In genomic region chr6:41636803-41637178, GRCh38 we compare ENCODE assay signal across 11 cellular contexts. TPM values are rescaled to one million over a fixed set of nuclear protein-coding genes. Genes with fewer than 3 reads are reported as not detected.
DNase-seq lines count a peak whose midpoint lies in the region; ATAC-seq and TF ChIP-seq lines count a peak whose summit lies in the region.
"Had no signal": no experiment of that assay in that cellular context is flagged by ENCODE, and none has a peak within 500 bp of the region (broad histone marks: within the 10 kb centered on the region; RNA-seq: fewer than 3 reads in every experiment).

No MANE protein-coding gene starts in this region.

- H3K27ac ChIP-seq in iPS-18a (ENCODE audit: low read length): no peak overlapping the region
- H3K27ac ChIP-seq: KMS-11 had no signal

- no peaks in the 10 kb centered on the region for H3K9me3 ChIP-seq in iPS-18a (ENCODE audit: control insufficient read depth, low read depth, low read length)

- H3K9ac ChIP-seq in iPS-18a (ENCODE audit: low read length): no peak overlapping the region
- H3K9ac ChIP-seq: KMS-11 had no signal

- no peaks in the 10 kb centered on the region for H3K36me3 ChIP-seq in iPS-18a (ENCODE audit: control insufficient read depth, low read depth, low read length)

- peaks cover 78% of the 10 kb centered on the region for H3K27me3 ChIP-seq in iPS-18a (ENCODE audit: control insufficient read depth, insufficient read depth, low read length)

- H3K4me3 ChIP-seq in iPS-18a (ENCODE audit: low read length) (peak overlapping the region; percentile 81), retinal pigment epithelial cell (ENCODE audit: low read length) (peak overlapping the region; percentile 21)

- peak; percentile 56 for DNase-seq in ELR (ENCODE audit: low read depth)
- peak; percentile 21 for DNase-seq in amniotic epithelial cell (ENCODE audit: low read depth)
- DNase-seq in retinal pigment epithelial cell (ENCODE audit: low read depth): no peak
- DNase-seq in occipital lobe (lab: John Stamatoyannopoulos, UW): no peak
- no peak for DNase-seq in T-helper 2 cell
- no peak for DNase-seq in GDM1 (lab: John Stamatoyannopoulos, UW)
- DNase-seq: activated naive CD4-positive, alpha-beta T cell treated with Interleukin-2 at 50 U/mL for 16 hours; HCEC 1CT had no signal

- no peak for TF ChIP-seq CTCF in retinal pigment epithelial cell (conservative IDR thresholded peaks at IDR 0.05; ENCODE audit: low read depth, low read length)

- peaks cover 14% of the 10 kb centered on the region for H3K4me1 ChIP-seq in iPS-18a (ENCODE audit: control insufficient read depth, low read depth, low read length)

- ATAC-seq in GM21360 (IDR thresholded peaks at IDR 0.05; ENCODE audit: unreplicated experiment): no peak

RNA-seq across cellular contexts. Expression of gene MDFI, which starts 1.5 kb away (rescaled TPM):
- 11.7 TPM for total RNA-seq in occipital lobe

Comparison
In these comparisons a context has a peak if more than half of its experiments do, and no peak if none do; other contexts are left out.
1. DNase-seq: peak in ELR (single experiment) and amniotic epithelial cell (single experiment); none in retinal pigment epithelial cell (single experiment), occipital lobe (single experiment), T-helper 2 cell (0 of 5) and GDM1 (single experiment).